Comparison of ENCODE assay signal across 6 cellular contexts in the genomic region with DNA sequence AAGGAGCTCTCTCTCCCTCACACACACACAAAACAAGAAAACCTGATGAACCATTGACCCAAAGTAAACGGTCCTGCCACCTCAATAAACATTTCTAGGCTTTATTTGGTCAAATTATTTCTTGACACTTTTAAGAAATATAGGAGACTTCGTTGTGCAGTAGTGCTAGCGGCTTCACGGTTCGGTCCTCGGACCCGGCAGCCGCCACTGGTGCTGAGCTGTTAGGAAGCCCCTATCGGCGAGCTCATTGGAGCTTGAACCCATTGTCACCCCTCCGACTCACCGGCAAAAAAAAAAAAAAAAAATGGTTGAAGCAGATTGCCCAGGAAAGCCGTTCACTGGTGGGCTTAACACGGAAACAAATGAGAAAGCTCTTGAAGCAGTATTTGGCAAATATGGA.
"Had no signal": no experiment of that assay in that cellular context is flagged by ENCODE, and none has a peak within 500 bp of the region (broad histone marks: within the 10 kb centered on the region; RNA-seq: fewer than 3 reads in every experiment).

No MANE protein-coding gene starts in this region.

- DNase-seq: GM23248, GOT3, H7, H9, HCEC 1CT, HFFc6 had no signal
